ENCODE assay signal across 1 cellular context in the genomic region with DNA sequence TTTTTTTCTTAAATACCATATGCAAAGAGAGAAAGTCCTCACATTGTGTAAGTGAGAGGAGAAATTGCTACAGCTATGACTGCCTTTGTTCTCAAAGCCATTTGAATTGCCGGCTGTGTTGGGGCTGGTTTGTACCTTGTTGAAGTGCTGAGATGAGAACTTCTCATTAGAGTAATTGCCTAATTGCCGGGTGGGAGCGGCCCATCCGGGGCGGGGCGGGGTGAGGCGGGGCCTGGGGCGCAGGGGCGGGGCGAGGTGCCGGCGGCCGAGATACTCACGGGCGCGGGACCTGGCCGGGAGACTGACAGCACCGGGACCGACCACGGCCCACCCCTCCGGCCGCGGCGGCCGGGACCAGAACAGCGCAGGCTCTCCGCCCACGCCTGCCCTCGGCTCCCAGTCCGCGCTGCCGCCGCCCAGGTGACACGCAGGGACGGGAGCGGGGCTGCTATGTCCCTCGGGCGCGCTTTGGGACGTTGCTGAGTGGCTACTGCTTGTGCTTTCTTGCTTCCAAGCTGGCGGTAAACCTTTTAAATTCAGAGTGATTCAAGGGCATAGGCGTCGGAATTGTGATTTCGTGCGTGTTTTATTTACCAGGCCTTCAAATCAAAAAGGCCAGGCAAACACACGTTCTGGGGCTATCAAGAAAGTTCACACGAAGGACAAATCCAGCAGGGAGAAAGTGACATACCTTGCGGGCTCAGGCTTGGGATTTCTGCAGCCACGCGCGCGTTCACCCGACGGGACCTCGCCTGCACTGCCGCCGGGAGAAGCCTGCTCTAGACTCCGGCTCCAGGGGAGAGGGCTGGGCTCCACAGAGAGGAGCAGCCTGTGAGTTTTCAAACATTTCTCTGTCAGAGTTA.
TF ChIP-seq lines count a peak whose summit lies in the region.

No MANE protein-coding gene starts in this region.

TF ChIP-seq in WTC11, 78 proteins besides CTCF, POLR2A, EP300 and RAD21 (continued from another document):
- TF ChIP-seq, protein P1, sequence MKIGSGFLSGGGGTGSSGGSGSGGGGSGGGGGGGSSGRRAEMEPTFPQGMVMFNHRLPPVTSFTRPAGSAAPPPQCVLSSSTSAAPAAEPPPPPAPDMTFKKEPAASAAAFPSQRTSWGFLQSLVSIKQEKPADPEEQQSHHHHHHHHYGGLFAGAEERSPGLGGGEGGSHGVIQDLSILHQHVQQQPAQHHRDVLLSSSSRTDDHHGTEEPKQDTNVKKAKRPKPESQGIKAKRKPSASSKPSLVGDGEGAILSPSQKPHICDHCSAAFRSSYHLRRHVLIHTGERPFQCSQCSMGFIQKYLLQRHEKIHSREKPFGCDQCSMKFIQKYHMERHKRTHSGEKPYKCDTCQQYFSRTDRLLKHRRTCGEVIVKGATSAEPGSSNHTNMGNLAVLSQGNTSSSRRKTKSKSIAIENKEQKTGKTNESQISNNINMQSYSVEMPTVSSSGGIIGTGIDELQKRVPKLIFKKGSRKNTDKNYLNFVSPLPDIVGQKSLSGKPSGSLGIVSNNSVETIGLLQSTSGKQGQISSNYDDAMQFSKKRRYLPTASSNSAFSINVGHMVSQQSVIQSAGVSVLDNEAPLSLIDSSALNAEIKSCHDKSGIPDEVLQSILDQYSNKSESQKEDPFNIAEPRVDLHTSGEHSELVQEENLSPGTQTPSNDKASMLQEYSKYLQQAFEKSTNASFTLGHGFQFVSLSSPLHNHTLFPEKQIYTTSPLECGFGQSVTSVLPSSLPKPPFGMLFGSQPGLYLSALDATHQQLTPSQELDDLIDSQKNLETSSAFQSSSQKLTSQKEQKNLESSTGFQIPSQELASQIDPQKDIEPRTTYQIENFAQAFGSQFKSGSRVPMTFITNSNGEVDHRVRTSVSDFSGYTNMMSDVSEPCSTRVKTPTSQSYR (CRISPR knock-in tag; IDR thresholded peaks at IDR 0.05) = no peak
